Comparison of ENCODE assay signal across 8 cellular contexts in the genomic region with DNA sequence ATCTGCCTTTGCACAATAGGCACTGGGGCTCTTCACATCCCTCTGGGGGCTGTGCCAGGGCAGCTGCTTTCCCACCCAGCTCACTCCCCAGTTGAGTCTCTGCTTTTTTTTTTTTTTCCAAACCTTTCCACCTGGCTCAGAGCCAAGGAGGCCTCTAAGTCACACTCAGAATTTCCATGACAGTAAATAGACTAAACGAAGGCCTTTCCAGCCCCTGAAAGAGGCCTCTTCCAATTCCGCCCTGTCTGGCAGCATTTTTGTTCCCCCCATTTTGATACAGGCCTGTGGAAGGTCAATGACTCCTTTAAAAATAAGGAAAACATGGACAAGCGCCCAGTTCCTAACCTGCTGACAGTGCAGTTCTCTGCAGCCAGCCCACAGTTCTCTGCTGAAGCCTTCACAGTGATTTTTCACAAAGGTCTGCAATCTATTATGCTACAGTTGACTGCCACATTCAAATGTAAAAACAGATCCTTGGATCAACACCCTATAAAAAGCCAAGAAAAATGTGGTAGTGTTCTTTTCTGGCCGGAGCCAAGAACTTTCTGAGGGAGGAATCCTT.
DNase-seq lines count a peak whose midpoint lies in the region; ATAC-seq, FAIRE-seq and TF ChIP-seq lines count a peak whose summit lies in the region.

No MANE protein-coding gene starts in this region.

- H3K9me3 ChIP-seq in ascending aorta (no peaks in the 10 kb centered on the region), keratinocyte (ENCODE audit: control insufficient read depth, low read depth, low read length) (no peaks in the 10 kb centered on the region)

- H3K27ac ChIP-seq in ascending aorta = peak overlapping the region; percentile 77 to 88
- no peak overlapping the region for H3K27ac ChIP-seq in keratinocyte (ENCODE audit: control insufficient read depth, insufficient read depth, low read length)

- no peak for FAIRE-seq in keratinocyte (lab: Jason Lieb, UNC)

- H3K4me3 ChIP-seq in ascending aorta (peak overlapping the region in 1 of 2 donors; percentile 1), keratinocyte (ENCODE audit: control insufficient read depth in 2 of 3, extremely low read depth in 1 of 3, insufficient read depth in 2 of 3, low read depth in 1 of 3, low read length in 3 of 3) (no peak overlapping the region)

- H4K20me1 ChIP-seq in keratinocyte (ENCODE audit: control insufficient read depth, extremely low read depth, insufficient read depth, low read length) = no peaks in the 10 kb centered on the region

- DNase-seq in NCI-H1417 (lab: John Stamatoyannopoulos, UW) = peak; percentile 45 to 74 (median 50)
- DNase-seq in ascending aorta (ENCODE audit: low spot score in 2 of 2) = peak in 1 of 2 donors; percentile 73
- DNase-seq in keratinocyte (ENCODE audit: low read depth, low spot score) = no peak
- DNase-seq in superior temporal gyrus (ENCODE audit: extremely low spot score) = peak; percentile 67
- no peak for DNase-seq in ACHN
- no peak for DNase-seq in T1000 (lab: John Stamatoyannopoulos, UW)
- DNase-seq in activated CD4-positive, CD25-positive, alpha-beta regulatory T cell treated with anti-CD3 and anti-CD28 coated beads, Interleukin-2, amount 50 U/mL, for 72 hours = no peak

- peaks cover 7 to 28% of the 10 kb centered on the region in 2 donors for H3K4me1 ChIP-seq in ascending aorta
- peaks cover 31% of the 10 kb centered on the region for H3K4me1 ChIP-seq in keratinocyte (ENCODE audit: control insufficient read depth, extremely low read depth, insufficient read depth, low read length)

- H3K27me3 ChIP-seq in ascending aorta (no peaks in the 10 kb centered on the region), keratinocyte (ENCODE audit: control insufficient read depth, extremely low read depth, insufficient read depth, low read length) (no peaks in the 10 kb centered on the region)

- no peak for ATAC-seq in GM18505 (IDR thresholded peaks at IDR 0.05; ENCODE audit: unreplicated experiment)

- H3K9me1 ChIP-seq in keratinocyte (ENCODE audit: control insufficient read depth, extremely low read depth, insufficient read depth, low read length) = peaks cover 3% of the 10 kb centered on the region

- intact Hi-C loops in ascending aorta (cut with DNase I) = loop anchor here (5.0 to 10.0 kb wide), 3 partner anchors 106 to 366 kb away; partner anchors contain the start of gene SESN3

- peak overlapping the region; percentile 92 for H2AFZ ChIP-seq in keratinocyte (ENCODE audit: control insufficient read depth, low read length)

- no peaks in the 10 kb centered on the region for H3K36me3 ChIP-seq in ascending aorta
- H3K36me3 ChIP-seq in keratinocyte (ENCODE audit: control insufficient read depth in 2 of 2, extremely low read depth in 1 of 2, insufficient read depth in 2 of 2, low read length in 2 of 2) = no peaks in the 10 kb centered on the region

- TF ChIP-seq CTCF in ascending aorta (IDR thresholded peaks at IDR 0.05) (no peak), keratinocyte (optimal IDR thresholded peaks at IDR 0.05 in 1 of 3, IDR thresholded peaks at IDR 0.05 in 1 of 3, conservative IDR thresholded peaks at IDR 0.05 in 1 of 3; ENCODE audit: extremely low read depth in 1 of 3, insufficient read depth in 2 of 3, low read length in 3 of 3) (no peak)

- peak overlapping the region; percentile 85 for H3K4me2 ChIP-seq in keratinocyte (ENCODE audit: control insufficient read depth, extremely low read depth, insufficient read depth, low read depth, low read length)

- H3K79me2 ChIP-seq in keratinocyte (ENCODE audit: control insufficient read depth, insufficient read depth, low read length) = no peaks in the 10 kb centered on the region

- dilution Hi-C loops in keratinocyte (cut with MboI; ENCODE audit: extremely low pct_ligation_motif_present, low sequenced_read_pairs) = no loop called here

- no peak for TF ChIP-seq POLR2A in GM18505 (IDR thresholded peaks at IDR 0.05; ENCODE audit: borderline replicate concordance, extremely low read depth, insufficient read depth, insufficient read length)

- no peak overlapping the region for H3K9ac ChIP-seq in keratinocyte (ENCODE audit: control insufficient read depth, extremely low read depth, insufficient read depth, low read length)

- in situ Hi-C loops in ACHN (cut with HindIII; ENCODE audit: low pct_ligation_motif_present, low pct_unique_long_range_greater_than_20kb, low sequenced_read_pairs) = no loop called here

Comparison
In these comparisons a context has a peak if more than half of its experiments do, and no peak if none do; other contexts are left out.
1. DNase-seq: peak in NCI-H1417 (3 of 3) and superior temporal gyrus (single experiment); none in keratinocyte (single experiment), ACHN (single experiment), T1000 (single experiment) and activated CD4-positive, CD25-positive, alpha-beta regulatory T cell treated with anti-CD3 and anti-CD28 coated beads, Interleukin-2, amount 50 U/mL, for 72 hours (single experiment).